15 cellular contexts compared by ENCODE assay signal in genomic region chr5:83340511-83340918, GRCh38.
DNase-seq lines count a peak whose midpoint lies in the region; ATAC-seq and TF ChIP-seq lines count a peak whose summit lies in the region.
"Had no signal": no experiment of that assay in that cellular context is flagged by ENCODE, and none has a peak within 500 bp of the region (broad histone marks: within the 10 kb centered on the region; RNA-seq: fewer than 3 reads in every experiment).

No MANE protein-coding gene starts in this region.

- DNase-seq in CD14-positive monocyte (ENCODE audit: low spot score), result no peak
- peak; percentile 8 for DNase-seq in MV-4-11 (lab: John Stamatoyannopoulos, UW)
- peak in 1 of 2 donors; percentile 42 for DNase-seq in fibroblast of lung (ENCODE audit: low read depth in 2 of 2)
- no peak for DNase-seq in NCI-H748 treated with DMSO at 0.1 percent for 48 hours (lab: John Stamatoyannopoulos, UW)
- DNase-seq in NK-92 (lab: John Stamatoyannopoulos, UW; ENCODE audit: unreplicated experiment), result no peak
- DNase-seq in Karpas-422, result no peak
- DNase-seq: activated CD4-positive, CD25-positive, alpha-beta regulatory T cell; effector CD8-positive, alpha-beta T cell; Kasumi-1; NCI-H345; tibial artery had no signal

- intact Hi-C loops in CD14-positive monocyte (cut with micrococcal nuclease), result no loop called here

- H3K36me3 ChIP-seq in fibroblast of lung (ENCODE audit: control insufficient read depth, insufficient read depth, low read length) (no peaks in the 10 kb centered on the region), Karpas-422 (ENCODE audit: insufficient read depth, low read length) (no peaks in the 10 kb centered on the region)
- H3K36me3 ChIP-seq: prostate gland, tibial artery had no signal

- H3K27ac ChIP-seq in fibroblast of lung (ENCODE audit: insufficient read depth, low read length), result no peak overlapping the region
- no peak overlapping the region for H3K27ac ChIP-seq in Karpas-422 (ENCODE audit: low read length)
- H3K27ac ChIP-seq: prostate gland, tibial artery had no signal

- H2AFZ ChIP-seq in fibroblast of lung (ENCODE audit: low read length) (peak overlapping the region; percentile 27), Karpas-422 (ENCODE audit: low read length) (no peak overlapping the region)

- peak overlapping the region; percentile 42 to 86 (median 61) for H3K27ac Mint-ChIP-seq in CD14-positive monocyte
- H3K27ac Mint-ChIP-seq: activated naive CD8-positive, alpha-beta T cell had no signal

- H3K9ac ChIP-seq in fibroblast of lung (ENCODE audit: insufficient read depth, low read length) (no peak overlapping the region), Karpas-422 (ENCODE audit: low read length) (no peak overlapping the region)

- ATAC-seq in GM19351 (IDR thresholded peaks at IDR 0.05; ENCODE audit: unreplicated experiment) (peak; percentile 79), HG03457 (IDR thresholded peaks at IDR 0.05; ENCODE audit: unreplicated experiment) (no peak)

- no peaks in the 10 kb centered on the region for H3K27me3 Mint-ChIP-seq in CD14-positive monocyte (ENCODE audit: low read depth in 3 of 3)
- H3K27me3 Mint-ChIP-seq: activated naive CD8-positive, alpha-beta T cell had no signal

- H3K27me3 ChIP-seq in fibroblast of lung (ENCODE audit: control insufficient read depth, insufficient read depth, low read length) (no peaks in the 10 kb centered on the region), Karpas-422 (ENCODE audit: low read length) (no peaks in the 10 kb centered on the region)
- H3K27me3 ChIP-seq: tibial artery had no signal

- H3K79me2 ChIP-seq in fibroblast of lung (ENCODE audit: control insufficient read depth, insufficient read depth, low read length), result no peaks in the 10 kb centered on the region
- H3K79me2 ChIP-seq in Karpas-422 (ENCODE audit: low read length), result no peaks in the 10 kb centered on the region

- peaks cover 14% of the 10 kb centered on the region for H3K4me1 Mint-ChIP-seq in CD14-positive monocyte

- no peak overlapping the region for H3K4me3 ChIP-seq in fibroblast of lung (replicated peaks in 1 of 4; ENCODE audit: control extremely low read depth in 1 of 4, insufficient read depth in 1 of 4, low read depth in 3 of 4, low read length in 4 of 4)
- H3K4me3 ChIP-seq in Karpas-422 (ENCODE audit: low read length), result no peak overlapping the region
- H3K4me3 ChIP-seq: prostate gland, tibial artery had no signal

- TF ChIP-seq CTCF in CD14-positive monocyte (IDR thresholded peaks at IDR 0.05) (no peak), fibroblast of lung (conservative IDR thresholded peaks at IDR 0.05 in 1 of 2, IDR thresholded peaks at IDR 0.05 in 1 of 2; ENCODE audit: low read depth in 1 of 2, low read length in 2 of 2) (no peak)

- H3K9me3 Mint-ChIP-seq in CD14-positive monocyte, result peaks cover 2 to 12% (median 8%) of the 10 kb centered on the region in 7 donors

- H3K9me3 ChIP-seq in fibroblast of lung (ENCODE audit: control insufficient read depth, insufficient read depth, low read depth, low read length) (no peaks in the 10 kb centered on the region), Karpas-422 (ENCODE audit: low read length) (peaks cover 5% of the 10 kb centered on the region; the same call in 1 of the 2 replicates)
- H3K9me3 ChIP-seq: prostate gland, tibial artery had no signal

- peak overlapping the region in 1 of 2 donors; percentile 36 for H3K4me3 Mint-ChIP-seq in CD14-positive monocyte
- H3K4me3 Mint-ChIP-seq: activated naive CD8-positive, alpha-beta T cell had no signal

- H3K4me2 ChIP-seq in fibroblast of lung (ENCODE audit: extremely low read depth, insufficient read depth, low read length) (no peak overlapping the region), Karpas-422 (ENCODE audit: low read depth, low read length, poor library complexity, severe bottlenecking) (no peak overlapping the region)

- H3K9me2 ChIP-seq in Karpas-422 (replicated peaks; ENCODE audit: insufficient read depth, low read length), result no peaks in the 10 kb centered on the region; the same call in 1 of the 2 replicates

- H4K20me1 ChIP-seq in fibroblast of lung (ENCODE audit: control insufficient read depth, extremely low read depth, insufficient read depth, low read length), result no peaks in the 10 kb centered on the region
- no peaks in the 10 kb centered on the region for H4K20me1 ChIP-seq in Karpas-422 (ENCODE audit: insufficient read depth, low read depth, low read length)

- H3K4me1 ChIP-seq in fibroblast of lung (ENCODE audit: control insufficient read depth, extremely low read depth, insufficient read depth, low read length), result no peaks in the 10 kb centered on the region
- H3K4me1 ChIP-seq in Karpas-422 (ENCODE audit: low read length), result no peaks in the 10 kb centered on the region
- H3K4me1 ChIP-seq: prostate gland had no signal

- H3K36me3 Mint-ChIP-seq in CD14-positive monocyte, result peaks cover 2 to 5% of the 10 kb centered on the region in 2 donors
